ENCODE assay signal across 13 cellular contexts in genomic region chr3:195197764-195198423, GRCh38.
A peak's percentile ranks its signal among the peaks of the same experiment; 100 is the strongest.
DNase-seq lines count a peak whose midpoint lies in the region; ATAC-seq and TF ChIP-seq lines count a peak whose summit lies in the region.
"Had no signal": no experiment of that assay in that cellular context is flagged by ENCODE, and none has a peak within 500 bp of the region (broad histone marks: within the 10 kb centered on the region; RNA-seq: fewer than 3 reads in every experiment).

No MANE protein-coding gene starts in this region.

- POLR2A ChIA-PET in naive thymus-derived CD8-positive, alpha-beta T cell (lab: Charles Lee), result no interaction called here

- H3K4me1 Mint-ChIP-seq in chondrocyte (ENCODE audit: low read depth) (peaks cover 73% of the 10 kb centered on the region), nephron (peaks cover 38% of the 10 kb centered on the region)
- peaks cover 12 to 23% (median 17%) of the 10 kb centered on the region in 4 donors for H3K4me1 Mint-ChIP-seq in naive thymus-derived CD8-positive, alpha-beta T cell

- H3K9me3 Mint-ChIP-seq in chondrocyte (ENCODE audit: low read depth) (no peaks in the 10 kb centered on the region), nephron (no peaks in the 10 kb centered on the region)
- no peaks in the 10 kb centered on the region for H3K9me3 Mint-ChIP-seq in naive thymus-derived CD8-positive, alpha-beta T cell
- H3K9me3 Mint-ChIP-seq: mesothelial cell of epicardium had no signal

- no peak for ATAC-seq in naive thymus-derived CD8-positive, alpha-beta T cell

- peak; percentile 51 for DNase-seq in Daoy (ENCODE audit: low read depth)
- peak; percentile 76 for DNase-seq in NCI-H82 treated with DMSO at 0.1 percent for 48 hours (lab: John Stamatoyannopoulos, UW; ENCODE audit: unreplicated experiment)
- DNase-seq in chondrocyte (ENCODE audit: low spot score), result no peak
- no peak for DNase-seq in naive thymus-derived CD8-positive, alpha-beta T cell
- DNase-seq in NCI-H1105 treated with DMSO at 0.1 percent for 48 hours (lab: John Stamatoyannopoulos, UW), result no peak
- DNase-seq in inferior parietal cortex (ENCODE audit: extremely low spot score), result no peak
- no peak for DNase-seq in H7
- DNase-seq: NCI-H1417 treated with DMSO at 0.1 percent for 48 hours; stimulated activated CD4-positive, alpha-beta T cell treated with anti-CD3 and anti-CD28 coated beads, Interleukin-2, amount 100 ng/mL, for 24 hours; T-helper 1 cell had no signal

- H3K27me3 ChIP-seq in H7 (ENCODE audit: control insufficient read depth, insufficient read depth, low read length), result no peaks in the 10 kb centered on the region
- H3K27me3 ChIP-seq: upper lobe of left lung had no signal

- no peaks in the 10 kb centered on the region for H3K36me3 ChIP-seq in H7 (replicated peaks; ENCODE audit: control insufficient read depth, insufficient read depth, low read length)
- H3K36me3 ChIP-seq: upper lobe of left lung had no signal

- no peak for TF ChIP-seq CTCF in chondrocyte (IDR thresholded peaks at IDR 0.05)
- no peak for TF ChIP-seq CTCF in nephron (IDR thresholded peaks at IDR 0.05; ENCODE audit: unreplicated experiment in 3 of 3)

- no peak overlapping the region for H3K4me3 Mint-ChIP-seq in chondrocyte (ENCODE audit: unreplicated experiment)
- H3K4me3 Mint-ChIP-seq in nephron, result no peak overlapping the region
- H3K4me3 Mint-ChIP-seq in naive thymus-derived CD8-positive, alpha-beta T cell, result no peak overlapping the region
- H3K4me3 Mint-ChIP-seq: mesothelial cell of epicardium had no signal

- no peak overlapping the region for H3K4me3 ChIP-seq in H7 (ENCODE audit: insufficient read depth, low read depth, low read length)
- H3K4me3 ChIP-seq: upper lobe of left lung had no signal

- H3K27me3 Mint-ChIP-seq in chondrocyte (ENCODE audit: low read depth), result no peaks in the 10 kb centered on the region
- H3K27me3 Mint-ChIP-seq in nephron (ENCODE audit: low read depth), result no peaks in the 10 kb centered on the region
- no peaks in the 10 kb centered on the region for H3K27me3 Mint-ChIP-seq in naive thymus-derived CD8-positive, alpha-beta T cell

- no peaks in the 10 kb centered on the region for H3K36me3 Mint-ChIP-seq in chondrocyte (ENCODE audit: low read depth)
- H3K36me3 Mint-ChIP-seq in nephron (ENCODE audit: low read depth), result no peaks in the 10 kb centered on the region
- peaks cover 0 to 2% (median under 1%) of the 10 kb centered on the region in 3 donors for H3K36me3 Mint-ChIP-seq in naive thymus-derived CD8-positive, alpha-beta T cell
- H3K36me3 Mint-ChIP-seq: mesothelial cell of epicardium had no signal

- H3K27ac Mint-ChIP-seq in chondrocyte (ENCODE audit: unreplicated experiment) (peak overlapping the region; percentile 82), nephron (peak overlapping the region in 2 of 3 experiments; percentile 15 to 16)
- H3K27ac Mint-ChIP-seq in naive thymus-derived CD8-positive, alpha-beta T cell, result peak overlapping the region in 1 of 10 donors; percentile 60
- H3K27ac Mint-ChIP-seq: mesothelial cell of epicardium had no signal

Comparison
In these comparisons a context has a peak if more than half of its experiments do, and no peak if none do; other contexts are left out.
1. DNase-seq: peak in Daoy (single experiment) and NCI-H82 treated with DMSO at 0.1 percent for 48 hours (single experiment); none in chondrocyte (single experiment), naive thymus-derived CD8-positive, alpha-beta T cell (0 of 10), NCI-H1105 treated with DMSO at 0.1 percent for 48 hours (single experiment), inferior parietal cortex (single experiment) and H7 (single experiment).